Comparison of ENCODE assay signal across 9 cellular contexts in the genomic region with DNA sequence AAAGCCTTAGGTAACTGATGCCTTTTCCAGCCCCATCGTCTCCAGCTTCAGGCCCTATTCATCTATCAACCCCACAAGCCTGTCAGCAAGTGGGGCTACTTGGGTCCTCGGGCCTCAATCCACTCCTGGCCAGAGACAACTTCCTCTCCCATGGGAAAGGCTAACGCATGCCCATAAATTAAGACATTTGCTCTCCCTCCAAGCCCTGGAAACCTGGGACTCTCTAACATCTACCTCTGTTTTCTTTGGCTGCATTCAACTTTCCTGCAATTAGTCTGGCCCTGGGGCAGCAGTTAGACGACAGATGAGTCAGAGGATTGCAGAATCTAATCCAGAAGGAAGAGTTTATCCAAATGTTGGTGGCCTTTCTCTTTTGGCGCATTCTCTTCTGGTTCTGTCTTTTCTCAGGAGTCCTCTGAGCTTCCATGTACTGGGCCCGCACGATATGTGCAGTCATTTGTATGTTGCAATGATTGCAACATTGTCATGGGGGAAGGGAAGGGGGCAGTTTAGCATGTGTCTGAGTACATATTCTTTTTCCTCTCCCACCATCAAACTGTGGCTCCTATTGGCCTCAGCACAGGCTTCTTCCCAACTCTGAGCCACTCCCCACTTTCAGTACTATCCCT. TPM values are rescaled to one million over a fixed set of nuclear protein-coding genes. Genes with fewer than 3 reads are reported as not detected.
A peak's percentile ranks its signal among the peaks of the same experiment; 100 is the strongest.
DNase-seq lines count a peak whose midpoint lies in the region; ATAC-seq and TF ChIP-seq lines count a peak whose summit lies in the region.
"Had no signal": no experiment of that assay in that cellular context is flagged by ENCODE, and none has a peak within 500 bp of the region (broad histone marks: within the 10 kb centered on the region; RNA-seq: fewer than 3 reads in every experiment).

No MANE protein-coding gene starts in this region.

- POLR2A ChIA-PET in naive thymus-derived CD4-positive, alpha-beta T cell (lab: Charles Lee): no interaction called here

- no peak for TF ChIP-seq CTCF in endodermal cell (conservative IDR thresholded peaks at IDR 0.05)

- no peaks in the 10 kb centered on the region for H3K9me3 Mint-ChIP-seq in endodermal cell
- peaks cover 0 to 2% (median 0%) of the 10 kb centered on the region in 11 donors for H3K9me3 Mint-ChIP-seq in naive thymus-derived CD4-positive, alpha-beta T cell

- peak overlapping the region; percentile 38 for H3K27ac ChIP-seq in endodermal cell (ENCODE audit: low read depth, low read length)
- no peak overlapping the region for H3K27ac ChIP-seq in naive thymus-derived CD4-positive, alpha-beta T cell (ENCODE audit: low read depth, low read length)

- no peak overlapping the region for H3K9ac ChIP-seq in endodermal cell (ENCODE audit: extremely low read depth, low read length, poor library complexity, severe bottlenecking)

- intact Hi-C loops in naive thymus-derived CD4-positive, alpha-beta T cell (cut with micrococcal nuclease): no loop called here

- no peak overlapping the region for H3K27ac Mint-ChIP-seq in endodermal cell
- H3K27ac Mint-ChIP-seq in naive thymus-derived CD4-positive, alpha-beta T cell: no peak overlapping the region

- WGBS in endodermal cell (ENCODE audit: insufficient coverage in 1 of 2, insufficient read length in 1 of 2), 2 experiments: 83 to 88% methylated on average over 4 to 7 of the region's 7 CpGs

- H3K27me3 Mint-ChIP-seq in endodermal cell (ENCODE audit: insufficient read depth): no peaks in the 10 kb centered on the region
- peaks cover 0 to 12% (median 0%) of the 10 kb centered on the region in 5 donors for H3K27me3 Mint-ChIP-seq in naive thymus-derived CD4-positive, alpha-beta T cell

- no peaks in the 10 kb centered on the region for H3K4me1 ChIP-seq in endodermal cell (ENCODE audit: control insufficient read depth, insufficient read depth, low read length)
- no peaks in the 10 kb centered on the region for H3K4me1 ChIP-seq in naive thymus-derived CD4-positive, alpha-beta T cell (ENCODE audit: control insufficient read depth in 2 of 2, insufficient read depth in 2 of 2, low read length in 2 of 2)

- H3K27me3 ChIP-seq in endodermal cell (ENCODE audit: control insufficient read depth, insufficient read depth, low read length, poor library complexity, severe bottlenecking): no peaks in the 10 kb centered on the region
- no peaks in the 10 kb centered on the region for H3K27me3 ChIP-seq in naive thymus-derived CD4-positive, alpha-beta T cell (ENCODE audit: control insufficient read depth in 2 of 2, insufficient read depth in 2 of 2, low read length in 2 of 2)
- H3K27me3 ChIP-seq: breast epithelium had no signal

- no peak overlapping the region for H3K4me3 ChIP-seq in endodermal cell (ENCODE audit: low read length)
- H3K4me3 ChIP-seq in naive thymus-derived CD4-positive, alpha-beta T cell (ENCODE audit: low read length): no peak overlapping the region
- H3K4me3 ChIP-seq: breast epithelium had no signal

- H3K4me1 Mint-ChIP-seq in endodermal cell: peaks cover 9% of the 10 kb centered on the region
- peaks cover 0 to 7% (median 0%) of the 10 kb centered on the region in 7 donors for H3K4me1 Mint-ChIP-seq in naive thymus-derived CD4-positive, alpha-beta T cell

- no peak overlapping the region for H3K4me3 Mint-ChIP-seq in endodermal cell
- H3K4me3 Mint-ChIP-seq in naive thymus-derived CD4-positive, alpha-beta T cell: no peak overlapping the region

- H3K36me3 Mint-ChIP-seq in endodermal cell (ENCODE audit: low read depth): peaks cover 4% of the 10 kb centered on the region
- peaks cover 0 to 10% (median 0%) of the 10 kb centered on the region in 5 donors for H3K36me3 Mint-ChIP-seq in naive thymus-derived CD4-positive, alpha-beta T cell

- H3K36me3 ChIP-seq in endodermal cell (ENCODE audit: control insufficient read depth, insufficient read depth, low read length): no peaks in the 10 kb centered on the region
- no peaks in the 10 kb centered on the region for H3K36me3 ChIP-seq in naive thymus-derived CD4-positive, alpha-beta T cell (ENCODE audit: control insufficient read depth in 2 of 3, insufficient read depth in 3 of 3, low read length in 3 of 3)
- H3K36me3 ChIP-seq: breast epithelium had no signal

- DNase-seq in CD1c-positive myeloid dendritic cell (ENCODE audit: extremely low spot score) (peak; percentile 50), NOMO-1 treated with dmso at 0.1 percent for 144 hours (lab: John Stamatoyannopoulos, UW; ENCODE audit: unreplicated experiment) (peak; percentile 65), endodermal cell (no peak), NCI-H1092 treated with DMSO at 0.1 percent for 48 hours (lab: John Stamatoyannopoulos, UW) (no peak), C1 segment of cervical spinal cord (lab: John Stamatoyannopoulos, UW) (no peak), NAMALWA (ENCODE audit: low spot score) (no peak)
- no peak for DNase-seq in naive thymus-derived CD4-positive, alpha-beta T cell

- CTCF ChIA-PET in naive thymus-derived CD4-positive, alpha-beta T cell (lab: Charles Lee): no interaction called here

- H3K9me3 ChIP-seq in endodermal cell (ENCODE audit: control insufficient read depth, low read length): no peaks in the 10 kb centered on the region
- H3K9me3 ChIP-seq in naive thymus-derived CD4-positive, alpha-beta T cell (ENCODE audit: control insufficient read depth in 2 of 3, low read length in 3 of 3): no peaks in the 10 kb centered on the region
- H3K9me3 ChIP-seq: breast epithelium had no signal

- peak; percentile 36 for ATAC-seq in naive thymus-derived CD4-positive, alpha-beta T cell
- ATAC-seq in GM21360 (IDR thresholded peaks at IDR 0.05; ENCODE audit: unreplicated experiment): no peak

RNA-seq across cellular contexts. Expression of a gene that starts 54.4 kb away (rescaled TPM):
- 10 to 100 TPM; 42.2 to 62.5 TPM for total RNA-seq in endodermal cell
- polyA plus RNA-seq in endodermal cell (2013, experiment 1 of 2): 25.8 TPM
- 23.3 TPM for polyA plus RNA-seq in endodermal cell (2013, experiment 2 of 2)
- total RNA-seq in naive thymus-derived CD4-positive, alpha-beta T cell: 10 to 100 TPM in 1 of 5 experiments, 1 to 10 TPM in 4; 2.3 to 10.8 (median 4.4) TPM
- polyA plus RNA-seq in naive thymus-derived CD4-positive, alpha-beta T cell: under 1 TPM; 0.18 to 0.91 TPM

Comparison
In these comparisons a context has a peak if more than half of its experiments do, and no peak if none do; other contexts are left out.
1. DNase-seq: peak in CD1c-positive myeloid dendritic cell (single experiment) and NOMO-1 treated with dmso at 0.1 percent for 144 hours (single experiment); none in endodermal cell (single experiment), naive thymus-derived CD4-positive, alpha-beta T cell (0 of 9), NCI-H1092 treated with DMSO at 0.1 percent for 48 hours (single experiment), C1 segment of cervical spinal cord (0 of 14) and NAMALWA (single experiment).